In the genomic region with DNA sequence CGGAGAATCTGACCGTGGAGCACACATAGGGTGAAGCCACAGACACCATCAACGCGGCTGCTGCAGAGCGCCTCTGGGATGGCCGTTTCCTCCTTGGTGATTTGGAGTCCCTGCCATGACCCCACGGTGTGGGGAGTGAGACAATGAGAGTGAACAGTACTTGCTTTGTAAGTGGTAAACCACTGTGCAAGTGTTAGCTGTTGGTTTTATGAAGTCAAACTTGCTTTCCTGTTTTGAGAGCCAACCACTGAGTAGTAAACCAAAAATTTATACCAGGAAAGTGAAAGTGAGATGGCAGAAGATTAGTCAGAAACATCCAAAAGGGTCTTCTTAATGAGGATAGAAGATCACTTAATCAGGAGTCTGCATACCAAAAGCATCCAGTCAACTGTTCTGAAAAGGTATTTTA, we compare ENCODE assay signal across 8 cellular contexts.
DNase-seq lines count a peak whose midpoint lies in the region; ATAC-seq and TF ChIP-seq lines count a peak whose summit lies in the region.

No MANE protein-coding gene starts in this region.

- H2AFZ ChIP-seq in neuronal stem cell (ENCODE audit: low read length), result no peak overlapping the region

- intact Hi-C loops in activated T-helper 1 cell treated with anti-CD3 and anti-CD28 coated beads, Interleukin-12 subunit alpha, Interleukin-12 subunit beta, Interleukin-2, Interleukin-4 antibody, amounts not matched to agents 30 ng/mL and 10 ng/mL and 1 ng/mL, durations not matched to agents 14 hours and 24 hours and 36 hours (cut with micrococcal nuclease), result loop anchor here (1.0 to 10.0 kb wide), 4 partner anchors 311 to 792 kb away; no protein-coding TSS in a partner anchor
- intact Hi-C loops in sigmoid colon (cut with DNase I), result no loop called here

- H3K27ac ChIP-seq in neuronal stem cell (replicated peaks; ENCODE audit: low read length), result no peak overlapping the region
- no peak overlapping the region for H3K27ac ChIP-seq in sigmoid colon

- no peaks in the 10 kb centered on the region for H3K9me3 Mint-ChIP-seq in activated T-helper 1 cell treated with anti-CD3 and anti-CD28 coated beads, Interleukin-12 subunit alpha, Interleukin-12 subunit beta, Interleukin-2, Interleukin-4 antibody, amounts not matched to agents 30 ng/mL and 10 ng/mL and 1 ng/mL, durations not matched to agents 14 hours and 24 hours and 36 hours

- peak overlapping the region; percentile 23 for H3K4me3 Mint-ChIP-seq in activated T-helper 1 cell treated with anti-CD3 and anti-CD28 coated beads, Interleukin-12 subunit alpha, Interleukin-12 subunit beta, Interleukin-2, Interleukin-4 antibody, amounts not matched to agents 30 ng/mL and 10 ng/mL and 1 ng/mL, durations not matched to agents 14 hours and 24 hours and 36 hours

- H3K14ac ChIP-seq in neuronal stem cell (ENCODE audit: low read length), result no peak overlapping the region

- no peak overlapping the region for H3K27ac Mint-ChIP-seq in activated T-helper 1 cell treated with anti-CD3 and anti-CD28 coated beads, Interleukin-12 subunit alpha, Interleukin-12 subunit beta, Interleukin-2, Interleukin-4 antibody, amounts not matched to agents 30 ng/mL and 10 ng/mL and 1 ng/mL, durations not matched to agents 14 hours and 24 hours and 36 hours

- no peaks in the 10 kb centered on the region for H3K9me3 ChIP-seq in neuronal stem cell (replicated peaks in 1 of 2; ENCODE audit: control insufficient read depth in 2 of 2, insufficient read depth in 1 of 2, low read depth in 1 of 2, low read length in 2 of 2)
- H3K9me3 ChIP-seq in sigmoid colon, result no peaks in the 10 kb centered on the region

- WGBS in neuronal stem cell (ENCODE audit: extremely low coverage in 2 of 2, insufficient read length in 2 of 2, insufficient replicate concordance in 1 of 2), 2 donors, result no CpG with 5 or more reads among the region's 7 CpGs
- 66 to 84% methylated on average over 7 of the region's 7 CpGs for WGBS in sigmoid colon, 2 donors

- TF ChIP-seq EP300 in sigmoid colon (IDR thresholded peaks at IDR 0.05), result no peak

- peak overlapping the region; percentile 72 for H3K18ac ChIP-seq in neuronal stem cell (ENCODE audit: low read length)

- peaks cover 4% of the 10 kb centered on the region for H3K36me3 Mint-ChIP-seq in activated T-helper 1 cell treated with anti-CD3 and anti-CD28 coated beads, Interleukin-12 subunit alpha, Interleukin-12 subunit beta, Interleukin-2, Interleukin-4 antibody, amounts not matched to agents 30 ng/mL and 10 ng/mL and 1 ng/mL, durations not matched to agents 14 hours and 24 hours and 36 hours (ENCODE audit: low read depth)

- H3K4ac ChIP-seq in neuronal stem cell (ENCODE audit: low read length), result no peak overlapping the region

- H4K8ac ChIP-seq in neuronal stem cell (ENCODE audit: low read depth, low read length), result peak overlapping the region; percentile 93

- H3K27me3 Mint-ChIP-seq in activated T-helper 1 cell treated with anti-CD3 and anti-CD28 coated beads, Interleukin-12 subunit alpha, Interleukin-12 subunit beta, Interleukin-2, Interleukin-4 antibody, amounts not matched to agents 30 ng/mL and 10 ng/mL and 1 ng/mL, durations not matched to agents 14 hours and 24 hours and 36 hours (ENCODE audit: insufficient read depth), result no peaks in the 10 kb centered on the region

- no peak for TF ChIP-seq POLR2A in sigmoid colon (IDR thresholded peaks at IDR 0.05)

- H2AK5ac ChIP-seq in neuronal stem cell (ENCODE audit: low read depth, low read length), result no peak overlapping the region

- peaks cover 25% of the 10 kb centered on the region for H3K4me1 Mint-ChIP-seq in activated T-helper 1 cell treated with anti-CD3 and anti-CD28 coated beads, Interleukin-12 subunit alpha, Interleukin-12 subunit beta, Interleukin-2, Interleukin-4 antibody, amounts not matched to agents 30 ng/mL and 10 ng/mL and 1 ng/mL, durations not matched to agents 14 hours and 24 hours and 36 hours (ENCODE audit: low read depth)

- no peak overlapping the region for H4K91ac ChIP-seq in neuronal stem cell (ENCODE audit: low read depth, low read length, poor library complexity)

- H2BK5ac ChIP-seq in neuronal stem cell (ENCODE audit: low read length), result no peak overlapping the region

- H3K9ac ChIP-seq in neuronal stem cell (ENCODE audit: low read depth, low read length, poor library complexity), result peak overlapping the region; percentile 32

- no peaks in the 10 kb centered on the region for H3K79me1 ChIP-seq in neuronal stem cell (ENCODE audit: low read depth, low read length)

- no peak for TF ChIP-seq CTCF in sigmoid colon (IDR thresholded peaks at IDR 0.05)

- no peak overlapping the region for H3K4me2 ChIP-seq in neuronal stem cell (ENCODE audit: insufficient read depth, low read length, poor library complexity, severe bottlenecking)

- H3K36me3 ChIP-seq in neuronal stem cell (replicated peaks in 1 of 2; ENCODE audit: control insufficient read depth in 2 of 2, insufficient read depth in 2 of 2, low read length in 2 of 2) (no peaks in the 10 kb centered on the region), sigmoid colon (no peaks in the 10 kb centered on the region)

- H2BK120ac ChIP-seq in neuronal stem cell (ENCODE audit: low read depth, low read length), result no peak overlapping the region

- peak; percentile 64 for ATAC-seq in GM18498 (IDR thresholded peaks at IDR 0.05; ENCODE audit: unreplicated experiment)
- peak; percentile 65 for ATAC-seq in HG03103 (IDR thresholded peaks at IDR 0.05; ENCODE audit: low read depth, unreplicated experiment)
- ATAC-seq in HG02798 (IDR thresholded peaks at IDR 0.05; ENCODE audit: poor library complexity, unreplicated experiment), result no peak

- H3K4me1 ChIP-seq in neuronal stem cell (ENCODE audit: control insufficient read depth in 2 of 2, insufficient read depth in 1 of 2, low read depth in 1 of 2, low read length in 2 of 2) (peaks cover 0 to 7% of the 10 kb centered on the region in 2 donors), sigmoid colon (peaks cover 0 to 8% (median 3%) of the 10 kb centered on the region in 4 donors)

- no peaks in the 10 kb centered on the region for H3K27me3 ChIP-seq in neuronal stem cell (ENCODE audit: control insufficient read depth in 3 of 3, insufficient read depth in 3 of 3, low read depth in 1 of 3, low read length in 3 of 3)
- H3K27me3 ChIP-seq in sigmoid colon, result no peaks in the 10 kb centered on the region

- H3K23ac ChIP-seq in neuronal stem cell (ENCODE audit: low read depth, low read length, poor library complexity), result peak overlapping the region; percentile 59

- no peak overlapping the region for H2BK12ac ChIP-seq in neuronal stem cell (ENCODE audit: low read length)

- H2BK15ac ChIP-seq in neuronal stem cell (ENCODE audit: low read length), result peak overlapping the region; percentile 42

- no peak overlapping the region for H3K4me3 ChIP-seq in neuronal stem cell (ENCODE audit: low read length in 2 of 2)
- H3K4me3 ChIP-seq in sigmoid colon, result no peak overlapping the region

- peak; percentile 24 for DNase-seq in activated T-helper 1 cell treated with anti-CD3 and anti-CD28 coated beads, Interleukin-12 subunit alpha, Interleukin-12 subunit beta, Interleukin-2, Interleukin-4 antibody, amounts not matched to agents 30 ng/mL and 10 ng/mL and 1 ng/mL, durations not matched to agents 14 hours and 24 hours and 36 hours (ENCODE audit: low spot score)
- DNase-seq in neuronal stem cell (ENCODE audit: low spot score) (no peak), SHP77 (lab: John Stamatoyannopoulos, UW) (no peak), sigmoid colon (no peak), DMS 273 treated with DMSO at 0.1 percent for 48 hours (lab: John Stamatoyannopoulos, UW) (no peak)
